In genomic region chr3:132256984-132257383, GRCh38 we compare ENCODE assay signal across 8 cellular contexts.
DNase-seq lines count a peak whose midpoint lies in the region; ATAC-seq and TF ChIP-seq lines count a peak whose summit lies in the region.

No MANE protein-coding gene starts in this region.

- no peaks in the 10 kb centered on the region for H3K4me1 Mint-ChIP-seq in MCF 10A (ENCODE audit: insufficient read depth, unreplicated experiment)
- H3K4me1 Mint-ChIP-seq in stimulated activated naive B cell treated with anti-CD40 and anti-IgM and Interleukin-4, amounts not matched to agents 10 μg/mL and 1 μg/mL and 100 μg/mL, for 72 hours: no peaks in the 10 kb centered on the region
- H3K4me1 Mint-ChIP-seq in natural killer cell: no peaks in the 10 kb centered on the region

- H3K27ac Mint-ChIP-seq in MCF 10A (ENCODE audit: low read depth, unreplicated experiment) (no peak overlapping the region), natural killer cell (no peak overlapping the region)
- no peak overlapping the region for H3K27ac Mint-ChIP-seq in stimulated activated naive B cell treated with anti-CD40 and anti-IgM and Interleukin-4, amounts not matched to agents 10 μg/mL and 1 μg/mL and 100 μg/mL, for 72 hours

- H3K9me3 Mint-ChIP-seq in MCF 10A (ENCODE audit: unreplicated experiment): no peaks in the 10 kb centered on the region
- no peaks in the 10 kb centered on the region for H3K9me3 Mint-ChIP-seq in stimulated activated naive B cell treated with anti-CD40 and anti-IgM and Interleukin-4, amounts not matched to agents 10 μg/mL and 1 μg/mL and 100 μg/mL, for 72 hours
- no peaks in the 10 kb centered on the region for H3K9me3 Mint-ChIP-seq in natural killer cell

- H3K27me3 Mint-ChIP-seq in MCF 10A (ENCODE audit: insufficient read depth, unreplicated experiment) (no peaks in the 10 kb centered on the region), natural killer cell (ENCODE audit: low read depth in 2 of 2) (no peaks in the 10 kb centered on the region)
- H3K27me3 Mint-ChIP-seq in stimulated activated naive B cell treated with anti-CD40 and anti-IgM and Interleukin-4, amounts not matched to agents 10 μg/mL and 1 μg/mL and 100 μg/mL, for 72 hours: no peaks in the 10 kb centered on the region

- intact Hi-C loops in MCF 10A (cut with micrococcal nuclease): loop anchor here (1.0 kb wide), 2 partner anchors 86 to 142 kb away; no protein-coding TSS in a partner anchor
- intact Hi-C loops in natural killer cell (cut with micrococcal nuclease): no loop called here

- H3K36me3 Mint-ChIP-seq in MCF 10A (ENCODE audit: insufficient read depth, unreplicated experiment) (no peaks in the 10 kb centered on the region), natural killer cell (no peaks in the 10 kb centered on the region)
- H3K36me3 Mint-ChIP-seq in stimulated activated naive B cell treated with anti-CD40 and anti-IgM and Interleukin-4, amounts not matched to agents 10 μg/mL and 1 μg/mL and 100 μg/mL, for 72 hours: no peaks in the 10 kb centered on the region

- CTCF ChIA-PET in MCF 10A (lab: Yijun Ruan, JAX): interaction anchor here (0.7 to 8.3 kb wide), 17 partner anchors 9 to 251 kb away, joined by 3 to 221 read pairs (median 5); no protein-coding TSS in a partner anchor

- peak; percentile 60 for DNase-seq in ELR (ENCODE audit: low read depth)
- DNase-seq in NCI-H146 treated with DMSO at 0.1 percent for 48 hours (lab: John Stamatoyannopoulos, UW; ENCODE audit: unreplicated experiment): peak; percentile 62
- peak; percentile 50 for DNase-seq in MCF 10A (ENCODE audit: unreplicated experiment)
- DNase-seq in lung microvascular endothelial cell (ENCODE audit: low read depth in 2 of 2): peak; percentile 33 to 49
- no peak for DNase-seq in stimulated activated naive B cell treated with anti-CD40 and anti-IgM and Interleukin-4, amounts not matched to agents 10 μg/mL and 1 μg/mL and 100 μg/mL, for 72 hours
- no peak for DNase-seq in GOT3 (lab: John Stamatoyannopoulos, UW)
- DNase-seq in natural killer cell: no peak
- no peak for DNase-seq in NCI-H1694 treated with DMSO at 0.1 percent for 48 hours (lab: John Stamatoyannopoulos, UW)

- ATAC-seq in stimulated activated naive B cell treated with anti-CD40 and anti-IgM and Interleukin-4, amounts not matched to agents 10 μg/mL and 1 μg/mL and 100 μg/mL, for 72 hours (replicated peaks): no peak
- ATAC-seq in natural killer cell: no peak

- TF ChIP-seq CTCF in MCF 10A (IDR thresholded peaks at IDR 0.05; ENCODE audit: unreplicated experiment) (peak; percentile 38), natural killer cell (IDR thresholded peaks at IDR 0.05) (no peak)

- BruUV-seq in MCF 10A (replicated peaks; lab: Mats Ljungman, UMichigan): no TSS peak

- POLR2A ChIA-PET in MCF 10A (lab: Yijun Ruan, JAX): interaction anchor here (0.6 kb wide), 1 partner anchor 131 kb away, joined by 3 read pairs; no protein-coding TSS in a partner anchor

- H3K4me3 Mint-ChIP-seq in MCF 10A (ENCODE audit: unreplicated experiment): no peak overlapping the region
- H3K4me3 Mint-ChIP-seq in stimulated activated naive B cell treated with anti-CD40 and anti-IgM and Interleukin-4, amounts not matched to agents 10 μg/mL and 1 μg/mL and 100 μg/mL, for 72 hours: no peak overlapping the region
- no peak overlapping the region for H3K4me3 Mint-ChIP-seq in natural killer cell

Comparison
In these comparisons a context has a peak if more than half of its experiments do, and no peak if none do; other contexts are left out.
1. DNase-seq: peak in ELR (single experiment), NCI-H146 treated with DMSO at 0.1 percent for 48 hours (single experiment), MCF 10A (single experiment) and lung microvascular endothelial cell (2 of 2); none in stimulated activated naive B cell treated with anti-CD40 and anti-IgM and Interleukin-4, amounts not matched to agents 10 μg/mL and 1 μg/mL and 100 μg/mL, for 72 hours (single experiment), GOT3 (single experiment), natural killer cell (single experiment) and NCI-H1694 treated with DMSO at 0.1 percent for 48 hours (single experiment).